Comparison of ENCODE assay signal across 8 cellular contexts in genomic region chr4:10157478-10158354, GRCh38. TPM values are rescaled to one million over a fixed set of nuclear protein-coding genes. Genes with fewer than 3 reads are reported as not detected.
DNase-seq lines count a peak whose midpoint lies in the region; ATAC-seq and TF ChIP-seq lines count a peak whose summit lies in the region.

No MANE protein-coding gene starts in this region.

- no peak overlapping the region for H4K91ac ChIP-seq in trophoblast cell (ENCODE audit: low read depth, low read length)

- H3K23ac ChIP-seq in trophoblast cell (ENCODE audit: low read length), result no peak overlapping the region

- H2BK12ac ChIP-seq in trophoblast cell (ENCODE audit: low read length), result peak overlapping the region; percentile 51

- H3K36me3 ChIP-seq in OCI-LY1 (ENCODE audit: insufficient read depth, low read length) (no peaks in the 10 kb centered on the region), trophoblast cell (ENCODE audit: control insufficient read depth in 1 of 2, insufficient read depth in 2 of 2, low read length in 2 of 2) (no peaks in the 10 kb centered on the region)

- no peaks in the 10 kb centered on the region for H3F3A ChIP-seq in OCI-LY1 (ENCODE audit: insufficient read depth, low read length)

- H3K9me3 Mint-ChIP-seq in activated naive CD4-positive, alpha-beta T cell treated with anti-CD3 and anti-CD28 coated beads, Interleukin-2, amount 50 U/mL, for 72 hours, result no peaks in the 10 kb centered on the region

- no peak overlapping the region for H3K9ac ChIP-seq in OCI-LY1 (ENCODE audit: low read length)
- no peak overlapping the region for H3K9ac ChIP-seq in trophoblast cell (ENCODE audit: low read length)

- peaks cover 14% of the 10 kb centered on the region for H3K79me1 ChIP-seq in trophoblast cell (ENCODE audit: low read length)

- H4K20me1 ChIP-seq in OCI-LY1 (ENCODE audit: insufficient read depth, low read length), result no peaks in the 10 kb centered on the region

- H2BK120ac ChIP-seq in trophoblast cell (ENCODE audit: insufficient read depth, low read length, poor library complexity), result no peak overlapping the region

- H3K4me1 ChIP-seq in OCI-LY1 (ENCODE audit: insufficient read depth, low read length, severe bottlenecking) (no peaks in the 10 kb centered on the region), trophoblast cell (ENCODE audit: control insufficient read depth in 1 of 2, insufficient read depth in 2 of 2, low read length in 2 of 2) (peaks cover 6 to 13% of the 10 kb centered on the region in 2 experiments)

- no peak overlapping the region for H2BK5ac ChIP-seq in trophoblast cell (ENCODE audit: low read depth, low read length, poor library complexity)

- no peaks in the 10 kb centered on the region for H3K9me2 ChIP-seq in OCI-LY1 (ENCODE audit: low read depth, low read length)

- H3K27me3 ChIP-seq in OCI-LY1 (ENCODE audit: insufficient read depth, low read length), result no peaks in the 10 kb centered on the region
- H3K27me3 ChIP-seq in trophoblast cell (ENCODE audit: insufficient read depth, low read length), result no peaks in the 10 kb centered on the region

- H3K18ac ChIP-seq in trophoblast cell (ENCODE audit: low read length), result no peak overlapping the region

- DNase-seq in DMS114 treated with DMSO at 0.1 percent for 48 hours (lab: John Stamatoyannopoulos, UW; ENCODE audit: unreplicated experiment) (peak; percentile 44), HK-2 (ENCODE audit: unreplicated experiment) (peak; percentile 46), glomerular endothelial cell (ENCODE audit: extremely low read depth, low read depth, low spot score) (peak; percentile 61), trophoblast cell (peak; percentile 49 to 83)
- DNase-seq in activated naive CD4-positive, alpha-beta T cell treated with anti-CD3 and anti-CD28 coated beads, Interleukin-2, amount 50 U/mL, for 72 hours (ENCODE audit: low spot score in 2 of 2), result peak in 1 of 2 donors; percentile 19
- no peak for DNase-seq in stimulated activated naive CD4-positive, alpha-beta T cell treated with Interleukin-2 at 50 U/mL for 16 hours (lab: John Stamatoyannopoulos, UW)

- no peaks in the 10 kb centered on the region for H3K79me2 ChIP-seq in OCI-LY1 (ENCODE audit: insufficient read depth, low read length)
- no peaks in the 10 kb centered on the region for H3K79me2 ChIP-seq in trophoblast cell (ENCODE audit: control insufficient read depth, insufficient read depth, low read length, poor library complexity)

- no peak overlapping the region for H2AK5ac ChIP-seq in trophoblast cell (ENCODE audit: low read length)

- no peak overlapping the region for H3K14ac ChIP-seq in trophoblast cell (ENCODE audit: low read length)

- H3K9me3 ChIP-seq in OCI-LY1 (ENCODE audit: low read length) (no peaks in the 10 kb centered on the region), trophoblast cell (ENCODE audit: insufficient read depth, low read depth, low read length) (no peaks in the 10 kb centered on the region)

- no peak overlapping the region for H3K27ac ChIP-seq in OCI-LY1 (ENCODE audit: low read depth, low read length, poor library complexity, severe bottlenecking)
- H3K27ac ChIP-seq in trophoblast cell (ENCODE audit: low read depth, low read length), result no peak overlapping the region

- no CpG with 5 or more reads among the region's 9 CpGs for WGBS in trophoblast cell (ENCODE audit: extremely low coverage, insufficient coverage, insufficient read length)

- H3K4ac ChIP-seq in trophoblast cell (ENCODE audit: low read depth, low read length), result no peak overlapping the region

- no peak overlapping the region for H2AFZ ChIP-seq in OCI-LY1 (ENCODE audit: low read length)
- peak overlapping the region; percentile 49 for H2AFZ ChIP-seq in trophoblast cell (ENCODE audit: insufficient read depth, low read length, poor library complexity)

- TF ChIP-seq CTCF in OCI-LY1 (IDR thresholded peaks at IDR 0.05; ENCODE audit: low read length), result peak; percentile 57

- peak overlapping the region in 1 of 2 donors; percentile 63 for H3K27ac Mint-ChIP-seq in activated naive CD4-positive, alpha-beta T cell treated with anti-CD3 and anti-CD28 coated beads, Interleukin-2, amount 50 U/mL, for 72 hours

- H4K8ac ChIP-seq in trophoblast cell (ENCODE audit: low read depth, low read length), result no peak overlapping the region

- peak; percentile 59 for ATAC-seq in GM19397 (IDR thresholded peaks at IDR 0.05; ENCODE audit: unreplicated experiment)
- ATAC-seq in activated naive CD4-positive, alpha-beta T cell treated with anti-CD3 and anti-CD28 coated beads, Interleukin-2, amount 50 U/mL, for 72 hours, result peak; percentile 39 to 43

- no peak overlapping the region for H4K12ac ChIP-seq in trophoblast cell (ENCODE audit: low read depth, low read length)

- no peak overlapping the region for H3K4me3 ChIP-seq in OCI-LY1 (ENCODE audit: low read depth, low read length, poor library complexity, severe bottlenecking)
- no peak overlapping the region for H3K4me3 ChIP-seq in trophoblast cell (ENCODE audit: low read depth, low read length)

- H3K4me2 ChIP-seq in OCI-LY1 (ENCODE audit: low read length) (no peak overlapping the region), trophoblast cell (ENCODE audit: low read length) (no peak overlapping the region)

- no peaks in the 10 kb centered on the region for H3K36me3 Mint-ChIP-seq in activated naive CD4-positive, alpha-beta T cell treated with anti-CD3 and anti-CD28 coated beads, Interleukin-2, amount 50 U/mL, for 72 hours

RNA-seq across cellular contexts. Expression of gene WDR1, which starts 41.1 kb away (rescaled TPM):
- total RNA-seq in activated naive CD4-positive, alpha-beta T cell treated with anti-CD3 and anti-CD28 coated beads, Interleukin-2, amount 50 U/mL, for 72 hours, result 100 to 1,000 TPM; 382 to 520 TPM
- 382 and 455 TPM in 2 replicates for total RNA-seq in glomerular endothelial cell
- 349 and 360 TPM in 2 replicates for polyA plus RNA-seq in trophoblast cell (2013)
